In the genomic region with DNA sequence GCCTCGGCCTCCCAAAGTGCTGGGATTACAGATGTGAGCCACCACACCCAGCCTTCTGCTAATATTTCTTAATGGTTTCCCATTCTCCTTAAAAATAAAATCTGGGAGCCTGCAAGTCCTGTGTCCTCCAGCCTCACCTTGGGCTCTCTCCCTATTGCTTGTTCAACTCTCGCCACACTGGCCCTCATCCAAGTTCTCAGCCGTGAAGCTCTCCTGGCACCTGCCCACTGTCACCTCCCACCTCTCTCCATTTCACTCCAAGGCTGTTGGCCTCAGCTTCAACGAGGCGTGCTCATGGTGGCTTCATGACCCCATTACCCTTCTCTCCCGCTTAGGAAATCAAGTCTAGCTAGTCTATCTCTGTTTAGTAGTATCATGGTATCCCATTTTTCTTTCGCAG, we compare ENCODE assay signal across 26 cellular contexts. TPM values are rescaled to one million over a fixed set of nuclear protein-coding genes. Genes with fewer than 3 reads are reported as not detected.
"Had no signal": no experiment of that assay in that cellular context is flagged by ENCODE, and none has a peak within 500 bp of the region (broad histone marks: within the 10 kb centered on the region; RNA-seq: fewer than 3 reads in every experiment).

No MANE protein-coding gene starts in this region.

- DNase-seq: activated CD4-positive, alpha-beta T cell treated with anti-CD3 and anti-CD28 coated beads for 4 hours; activated CD8-positive, alpha-beta memory T cell treated with anti-CD3 and anti-CD28 coated beads, Interleukin-2, amount 50 U/mL, for 4 hours; activated CD8-positive, alpha-beta T cell treated with anti-CD3 and anti-CD28 coated beads for 36 hours; activated gamma-delta T cell treated with Interleukin-2 at 50 U/mL for 16 hours; activated naive CD4-positive, alpha-beta T cell treated with anti-CD3 and anti-CD28 coated beads, Interleukin-2, amount 10 ng/mL, durations not matched to agents 7 days and 5 days; activated naive CD8-positive, alpha-beta T cell treated with anti-CD3 and anti-CD28 coated beads for 36 hours; activated T-cell treated with anti-CD3 and anti-CD28 coated beads, Interleukin-2, amount 50 U/mL, for 72 hours; brain microvascular endothelial cell; NCI-H1092; NCI-H1417 treated with DMSO at 0.1 percent for 48 hours; NCI-H1694; NCI-H2081; NCI-H2171 treated with DMSO at 0.1 percent for 48 hours; NCI-H226; NCI-H526; NCI-H774; Peyer's patch; SHP77 treated with DMSO at 0.1 percent for 48 hours had no signal

- H3K9me3 ChIP-seq: Peyer's patch had no signal

- H3K27ac Mint-ChIP-seq: activated CD8-positive, alpha-beta T cell treated with anti-CD3 and anti-CD28 coated beads for 36 hours; activated naive CD4-positive, alpha-beta T cell treated with anti-CD3 and anti-CD28 coated beads, Interleukin-2, amount 10 ng/mL, durations not matched to agents 7 days and 5 days; activated naive CD8-positive, alpha-beta T cell treated with anti-CD3 and anti-CD28 coated beads for 36 hours; activated T-cell treated with anti-CD3 and anti-CD28 coated beads, Interleukin-2, amount 50 U/mL, for 72 hours; activated T-helper 2 cell treated with anti-CD3 and anti-CD28 coated beads, Interferon-gamma antibody, Interleukin-2, Interleukin-4, amounts not matched to agents 10 μg/mL and 5 μg/mL and 100 μg/mL, durations not matched to agents 14 hours and 24 hours and 36 hours; T-helper 1 cell treated with Interleukin-12 subunit alpha and Interleukin-12 subunit beta and Interleukin-4 antibody, amounts not matched to agents 30 μg/mL and 1 μg/mL, for 36 hours had no signal

- H3K36me3 Mint-ChIP-seq: activated naive CD4-positive, alpha-beta T cell treated with anti-CD3 and anti-CD28 coated beads, Interleukin-2, amount 10 ng/mL, durations not matched to agents 7 days and 5 days; activated naive CD8-positive, alpha-beta T cell treated with anti-CD3 and anti-CD28 coated beads for 36 hours had no signal

- H3K4me1 ChIP-seq: Peyer's patch had no signal

- H3K9me3 Mint-ChIP-seq: activated CD8-positive, alpha-beta T cell treated with anti-CD3 and anti-CD28 coated beads for 36 hours; activated naive CD4-positive, alpha-beta T cell treated with anti-CD3 and anti-CD28 coated beads, Interleukin-2, amount 10 ng/mL, durations not matched to agents 7 days and 5 days; activated naive CD8-positive, alpha-beta T cell treated with anti-CD3 and anti-CD28 coated beads for 36 hours; activated T-cell treated with anti-CD3 and anti-CD28 coated beads, Interleukin-2, amount 50 U/mL, for 72 hours; activated T-helper 2 cell treated with anti-CD3 and anti-CD28 coated beads, Interferon-gamma antibody, Interleukin-2, Interleukin-4, amounts not matched to agents 10 μg/mL and 5 μg/mL and 100 μg/mL, durations not matched to agents 14 hours and 24 hours and 36 hours; T-helper 1 cell treated with Interleukin-12 subunit alpha and Interleukin-12 subunit beta and Interleukin-4 antibody, amounts not matched to agents 30 μg/mL and 1 μg/mL, for 36 hours had no signal

- H3K36me3 ChIP-seq: brain microvascular endothelial cell, cardiac muscle cell, Peyer's patch had no signal

- H3K27me3 ChIP-seq: brain microvascular endothelial cell, cardiac muscle cell, Peyer's patch had no signal

- H3K4me3 Mint-ChIP-seq: activated CD8-positive, alpha-beta T cell treated with anti-CD3 and anti-CD28 coated beads for 36 hours; activated naive CD4-positive, alpha-beta T cell treated with anti-CD3 and anti-CD28 coated beads, Interleukin-2, amount 10 ng/mL, durations not matched to agents 7 days and 5 days; activated naive CD8-positive, alpha-beta T cell treated with anti-CD3 and anti-CD28 coated beads for 36 hours; activated T-cell treated with anti-CD3 and anti-CD28 coated beads, Interleukin-2, amount 50 U/mL, for 72 hours; T-helper 1 cell treated with Interleukin-12 subunit alpha and Interleukin-12 subunit beta and Interleukin-4 antibody, amounts not matched to agents 30 μg/mL and 1 μg/mL, for 36 hours had no signal

- H3K27ac ChIP-seq: brain microvascular endothelial cell, cardiac muscle cell, KMS-11, Peyer's patch, RWPE1 had no signal

- H3K4me1 Mint-ChIP-seq: activated naive CD4-positive, alpha-beta T cell treated with anti-CD3 and anti-CD28 coated beads, Interleukin-2, amount 10 ng/mL, durations not matched to agents 7 days and 5 days; activated naive CD8-positive, alpha-beta T cell treated with anti-CD3 and anti-CD28 coated beads for 36 hours had no signal

- H3K4me3 ChIP-seq: cardiac muscle cell, Peyer's patch had no signal

- ATAC-seq: activated CD4-positive, CD25-positive, alpha-beta regulatory T cell treated with anti-CD3 and anti-CD28 coated beads, Interleukin-2, amount 50 U/mL, for 24 hours; activated CD8-positive, alpha-beta T cell treated with anti-CD3 and anti-CD28 coated beads for 36 hours; activated T-cell treated with anti-CD3 and anti-CD28 coated beads, Interleukin-2, amount 50 U/mL, for 72 hours had no signal

RNA-seq across cellular contexts. Expression of a gene that starts 9.5 kb away (rescaled TPM):
- total RNA-seq: activated CD8-positive, alpha-beta T cell treated with anti-CD3 and anti-CD28 coated beads for 36 hours; activated naive CD8-positive, alpha-beta T cell treated with anti-CD3 and anti-CD28 coated beads for 36 hours; activated T-cell treated with anti-CD3 and anti-CD28 coated beads, Interleukin-2, amount 50 U/mL, for 72 hours; activated T-helper 2 cell treated with anti-CD3 and anti-CD28 coated beads, Interferon-gamma antibody, Interleukin-2, Interleukin-4, amounts not matched to agents 10 μg/mL and 5 μg/mL and 100 μg/mL, durations not matched to agents 14 hours and 24 hours and 36 hours; MCF 10A; NCI-H460; Peyer's patch had no signal
- polyA plus RNA-seq: cardiac muscle cell had no signal
